In the genomic region with DNA sequence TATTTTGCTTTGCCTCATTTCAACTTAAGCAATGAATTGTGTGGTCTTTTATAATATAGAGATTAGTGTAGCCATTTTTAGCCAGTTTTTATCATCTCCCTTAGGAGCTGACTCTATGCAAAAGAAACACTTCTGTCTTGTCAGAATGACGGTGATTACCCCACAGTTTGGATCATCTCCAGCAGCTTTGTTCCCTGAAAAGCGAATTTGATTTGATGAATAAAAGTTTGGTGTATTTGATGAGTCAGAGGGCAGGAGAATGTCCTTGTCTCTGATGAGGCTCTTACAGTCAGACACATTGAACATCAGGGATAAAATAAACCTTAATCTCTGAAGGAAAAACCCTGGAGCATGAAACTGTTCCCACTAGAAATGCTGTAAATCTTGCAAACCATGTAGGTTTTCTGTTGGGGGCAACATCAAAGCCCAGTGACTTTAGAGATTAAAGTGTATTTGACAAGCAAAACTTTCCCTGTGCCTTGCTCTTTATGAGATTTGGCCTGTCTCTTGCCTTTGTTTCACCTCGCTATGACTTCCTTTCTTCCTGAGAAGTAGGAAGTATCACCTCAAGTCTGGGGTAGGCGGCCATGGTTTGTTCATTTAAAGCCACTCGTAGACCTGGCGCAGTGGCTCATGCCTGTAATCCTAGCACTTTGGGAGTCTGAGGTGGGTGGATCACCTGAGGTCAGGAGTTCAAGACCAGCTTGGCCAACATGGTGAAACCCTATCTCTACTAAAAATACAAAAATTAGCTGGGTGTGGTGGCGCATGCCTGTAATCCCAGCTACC, we compare ENCODE assay signal across 9 cellular contexts.
A peak's percentile ranks its signal among the peaks of the same experiment; 100 is the strongest.
DNase-seq lines count a peak whose midpoint lies in the region; ATAC-seq, FAIRE-seq and TF ChIP-seq lines count a peak whose summit lies in the region.
"Had no signal": no experiment of that assay in that cellular context is flagged by ENCODE, and none has a peak within 500 bp of the region (broad histone marks: within the 10 kb centered on the region; RNA-seq: fewer than 3 reads in every experiment).

No MANE protein-coding gene starts in this region.

- H3K36me3 ChIP-seq in ACC112 (ENCODE audit: insufficient read depth, low read length) (no peaks in the 10 kb centered on the region), adipocyte (ENCODE audit: control insufficient read depth, insufficient read depth, low read length, severe bottlenecking) (no peaks in the 10 kb centered on the region), keratinocyte (ENCODE audit: control insufficient read depth in 2 of 2, extremely low read depth in 1 of 2, insufficient read depth in 2 of 2, low read length in 2 of 2) (no peaks in the 10 kb centered on the region)

- no peak overlapping the region for H2AFZ ChIP-seq in ACC112 (ENCODE audit: low read length, unreplicated experiment)
- no peak overlapping the region for H2AFZ ChIP-seq in keratinocyte (ENCODE audit: control insufficient read depth, low read length)

- H3K9me1 ChIP-seq in keratinocyte (ENCODE audit: control insufficient read depth, extremely low read depth, insufficient read depth, low read length): no peaks in the 10 kb centered on the region

- TF ChIP-seq CTCF in HFF-Myc (IDR thresholded peaks at IDR 0.05; ENCODE audit: low read depth, low read length, missing control alignments): no peak
- no peak for TF ChIP-seq CTCF in keratinocyte (optimal IDR thresholded peaks at IDR 0.05 in 1 of 3, IDR thresholded peaks at IDR 0.05 in 1 of 3, conservative IDR thresholded peaks at IDR 0.05 in 1 of 3; ENCODE audit: extremely low read depth in 1 of 3, insufficient read depth in 2 of 3, low read length in 3 of 3)
- TF ChIP-seq CTCF in coronary artery (IDR thresholded peaks at IDR 0.05): no peak

- H3K79me2 ChIP-seq in ACC112 (ENCODE audit: control insufficient read depth, insufficient read depth, low read length, unreplicated experiment): no peaks in the 10 kb centered on the region
- H3K79me2 ChIP-seq in keratinocyte (ENCODE audit: control insufficient read depth, insufficient read depth, low read length): no peaks in the 10 kb centered on the region

- dilution Hi-C loops in keratinocyte (cut with MboI; ENCODE audit: extremely low pct_ligation_motif_present, low sequenced_read_pairs): loop anchor here (5.0 kb wide), 1 partner anchor 34 kb away; no protein-coding TSS in a partner anchor

- H3K9ac ChIP-seq in adipocyte (ENCODE audit: low read length) (peak overlapping the region; percentile 19), keratinocyte (ENCODE audit: control insufficient read depth, extremely low read depth, insufficient read depth, low read length) (no peak overlapping the region)

- peak; percentile 20 for FAIRE-seq in keratinocyte (lab: Jason Lieb, UNC)

- DNase-seq in HFF-Myc (ENCODE audit: extremely low read depth, low read depth) (peak; percentile 16), adipocyte (ENCODE audit: low read depth) (peak; percentile 83), keratinocyte (ENCODE audit: low read depth, low spot score) (no peak), coronary artery (ENCODE audit: low spot score) (no peak), KG1 (lab: John Stamatoyannopoulos, UW) (no peak), DMS53 (lab: John Stamatoyannopoulos, UW) (no peak)
- DNase-seq: T-helper 9 cell had no signal

- no peaks in the 10 kb centered on the region for H3K9me3 ChIP-seq in adipocyte (ENCODE audit: control insufficient read depth, low read length)
- no peaks in the 10 kb centered on the region for H3K9me3 ChIP-seq in keratinocyte (ENCODE audit: control insufficient read depth, low read depth, low read length)

- H3K27me3 ChIP-seq in ACC112 (ENCODE audit: insufficient read depth, low read length) (no peaks in the 10 kb centered on the region), adipocyte (replicated peaks; ENCODE audit: control insufficient read depth, insufficient read depth, low read length) (no peaks in the 10 kb centered on the region), keratinocyte (ENCODE audit: control insufficient read depth, extremely low read depth, insufficient read depth, low read length) (no peaks in the 10 kb centered on the region)

- no peak for ATAC-seq in GM19467 (IDR thresholded peaks at IDR 0.05; ENCODE audit: unreplicated experiment)

- no peaks in the 10 kb centered on the region for H4K20me1 ChIP-seq in keratinocyte (ENCODE audit: control insufficient read depth, extremely low read depth, insufficient read depth, low read length)

- H3K4me3 ChIP-seq in ACC112 (ENCODE audit: low read depth, low read length): no peak overlapping the region
- no peak overlapping the region for H3K4me3 ChIP-seq in HFF-Myc (replicated peaks; ENCODE audit: low read depth, low read length)
- peak overlapping the region; percentile 15 for H3K4me3 ChIP-seq in adipocyte (ENCODE audit: low read length)
- H3K4me3 ChIP-seq in keratinocyte (ENCODE audit: control insufficient read depth in 2 of 3, extremely low read depth in 1 of 3, insufficient read depth in 2 of 3, low read depth in 1 of 3, low read length in 3 of 3): no peak overlapping the region
- H3K4me3 ChIP-seq in coronary artery: no peak overlapping the region

- H3K4me1 ChIP-seq in ACC112 (ENCODE audit: control insufficient read depth, insufficient read depth, low read length, unreplicated experiment): peaks cover 28% of the 10 kb centered on the region
- peaks cover 35% of the 10 kb centered on the region for H3K4me1 ChIP-seq in adipocyte (ENCODE audit: control insufficient read depth, insufficient read depth, low read length)
- H3K4me1 ChIP-seq in keratinocyte (ENCODE audit: control insufficient read depth, extremely low read depth, insufficient read depth, low read length): peaks cover 17% of the 10 kb centered on the region

- H3K27ac ChIP-seq in ACC112 (ENCODE audit: low read depth, low read length) (peak overlapping the region; percentile 70), keratinocyte (ENCODE audit: control insufficient read depth, insufficient read depth, low read length) (peak overlapping the region; percentile 78), coronary artery (peak overlapping the region in 1 of 2 donors; percentile 7)

- H3K4me2 ChIP-seq in keratinocyte (ENCODE audit: control insufficient read depth, extremely low read depth, insufficient read depth, low read depth, low read length): no peak overlapping the region

Comparison
In these comparisons a context has a peak if more than half of its experiments do, and no peak if none do; other contexts are left out.
1. DNase-seq: peak in HFF-Myc (single experiment) and adipocyte (single experiment); none in keratinocyte (single experiment), coronary artery (single experiment), KG1 (single experiment) and DMS53 (single experiment).